Comparison of ENCODE assay signal across 13 cellular contexts in genomic region chr18:36035253-36035652, GRCh38. TPM values are rescaled to one million over a fixed set of nuclear protein-coding genes. Genes with fewer than 3 reads are reported as not detected.
A peak's percentile ranks its signal among the peaks of the same experiment; 100 is the strongest.
DNase-seq lines count a peak whose midpoint lies in the region; ATAC-seq and TF ChIP-seq lines count a peak whose summit lies in the region.
"Had no signal": no experiment of that assay in that cellular context is flagged by ENCODE, and none has a peak within 500 bp of the region (broad histone marks: within the 10 kb centered on the region; RNA-seq: fewer than 3 reads in every experiment).

No MANE protein-coding gene starts in this region.

- no peak overlapping the region for H3K4me3 Mint-ChIP-seq in activated CD4-positive, alpha-beta T cell treated with anti-CD3 and anti-CD28 coated beads for 36 hours
- H3K4me3 Mint-ChIP-seq: activated CD4-positive, alpha-beta memory T cell treated with anti-CD3 and anti-CD28 coated beads for 36 hours had no signal

- peaks cover 36% of the 10 kb centered on the region for H3K36me3 Mint-ChIP-seq in activated CD4-positive, alpha-beta T cell treated with anti-CD3 and anti-CD28 coated beads for 36 hours (ENCODE audit: low read depth)

- peaks cover 14% of the 10 kb centered on the region for H3K9me3 Mint-ChIP-seq in activated CD4-positive, alpha-beta T cell treated with anti-CD3 and anti-CD28 coated beads for 36 hours (ENCODE audit: low read depth)

- peaks cover 32% of the 10 kb centered on the region for H3K4me1 Mint-ChIP-seq in activated CD4-positive, alpha-beta T cell treated with anti-CD3 and anti-CD28 coated beads for 36 hours

- H3K4me3 ChIP-seq in foreskin fibroblast (ENCODE audit: low read depth in 1 of 2, low read length in 2 of 2), result no peak overlapping the region
- H3K4me3 ChIP-seq: esophagus squamous epithelium, mucosa of descending colon had no signal

- no peak for ATAC-seq in activated CD4-positive, alpha-beta T cell treated with anti-CD3 and anti-CD28 coated beads for 36 hours
- no peak for ATAC-seq in HG03108 (IDR thresholded peaks at IDR 0.05; ENCODE audit: unreplicated experiment)
- ATAC-seq: mucosa of descending colon had no signal

- no peak for TF ChIP-seq CTCF in foreskin fibroblast (IDR thresholded peaks at IDR 0.05; ENCODE audit: low read depth, low read length)

- CTCF ChIA-PET in activated CD4-positive, alpha-beta T cell treated with anti-CD3 and anti-CD28 coated beads for 36 hours (lab: Charles Lee), result no interaction called here

- DNase-seq in DMS153 treated with DMSO at 0.1 percent for 48 hours (lab: John Stamatoyannopoulos, UW; ENCODE audit: unreplicated experiment), result peak; percentile 87
- DNase-seq in NCI-H1105 (lab: John Stamatoyannopoulos, UW), result peak; percentile 94
- DNase-seq in NCI-H774 (lab: John Stamatoyannopoulos, UW), result peak; percentile 46
- peak; percentile 16 to 63 for DNase-seq in foreskin fibroblast
- DNase-seq in activated CD4-positive, alpha-beta T cell treated with anti-CD3 and anti-CD28 coated beads, Interleukin-2, amount 50 U/mL, for 1 hour, result no peak
- DNase-seq in activated CD4-positive, alpha-beta T cell treated with anti-CD3 and anti-CD28 coated beads for 36 hours, result no peak
- DNase-seq in SK-N-DZ (ENCODE audit: low spot score), result no peak
- DNase-seq: activated CD4-positive, alpha-beta memory T cell treated with anti-CD3 and anti-CD28 coated beads for 36 hours; C1 segment of cervical spinal cord; caudate nucleus; esophagus squamous epithelium; mucosa of descending colon had no signal

- no peak overlapping the region for H3K27ac Mint-ChIP-seq in activated CD4-positive, alpha-beta T cell treated with anti-CD3 and anti-CD28 coated beads for 36 hours

- no peaks in the 10 kb centered on the region for H3K27me3 Mint-ChIP-seq in activated CD4-positive, alpha-beta T cell treated with anti-CD3 and anti-CD28 coated beads for 36 hours
- H3K27me3 Mint-ChIP-seq: activated CD4-positive, alpha-beta memory T cell treated with anti-CD3 and anti-CD28 coated beads for 36 hours had no signal

- POLR2A ChIA-PET in activated CD4-positive, alpha-beta T cell treated with anti-CD3 and anti-CD28 coated beads for 36 hours (lab: Charles Lee), result no interaction called here

- intact Hi-C loops in activated CD4-positive, alpha-beta T cell treated with anti-CD3 and anti-CD28 coated beads for 36 hours (cut with DNase I, micrococcal nuclease), result no loop called here

RNA-seq across cellular contexts. Expression of gene RPRD1A, which starts 32.1 kb away (rescaled TPM):
- total RNA-seq in activated CD4-positive, alpha-beta T cell treated with anti-CD3 and anti-CD28 coated beads for 36 hours, result 10 to 100 TPM; 27.9 to 32.1 TPM
- 101 and 103 TPM in 2 replicates for polyA plus RNA-seq in SK-N-DZ (2014; cell fraction: cytosol; rRNA removed)
- 439 and 455 TPM in 2 replicates for polyA plus RNA-seq in SK-N-DZ (2014; cell fraction: nucleus; rRNA removed)

Comparison
In these comparisons a context has a peak if more than half of its experiments do, and no peak if none do; other contexts are left out.
1. DNase-seq: peak in DMS153 treated with DMSO at 0.1 percent for 48 hours (single experiment), NCI-H1105 (single experiment), NCI-H774 (single experiment) and foreskin fibroblast (2 of 2); none in activated CD4-positive, alpha-beta T cell treated with anti-CD3 and anti-CD28 coated beads, Interleukin-2, amount 50 U/mL, for 1 hour (single experiment), activated CD4-positive, alpha-beta T cell treated with anti-CD3 and anti-CD28 coated beads for 36 hours (single experiment) and SK-N-DZ (single experiment).